22 cellular contexts compared by ENCODE assay signal in the genomic region with DNA sequence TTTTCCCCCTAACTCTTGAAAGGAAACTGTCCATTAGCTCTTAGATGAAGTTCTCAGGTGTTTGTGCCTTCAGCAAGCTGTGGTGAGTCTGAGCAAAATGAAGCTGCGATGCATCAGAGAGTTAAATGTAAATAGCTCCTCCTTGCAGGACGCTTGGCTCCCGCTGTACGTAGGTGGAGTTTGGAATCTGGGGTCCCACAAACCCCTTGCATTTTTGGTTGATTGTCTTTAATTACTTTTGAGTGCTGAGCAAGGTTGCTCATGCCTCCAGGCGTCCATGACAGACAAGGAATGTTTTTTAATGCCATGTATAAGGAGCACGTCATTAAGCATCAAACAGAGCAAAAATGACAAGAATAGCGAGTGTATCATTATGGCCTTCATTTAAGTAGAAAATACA.
"Had no signal": no experiment of that assay in that cellular context is flagged by ENCODE, and none has a peak within 500 bp of the region (broad histone marks: within the 10 kb centered on the region; RNA-seq: fewer than 3 reads in every experiment).

No MANE protein-coding gene starts in this region.

- H3K4me3 ChIP-seq: esophagus squamous epithelium, heart right ventricle, spleen, suprapubic skin, tibial artery had no signal

- H3K27ac ChIP-seq: esophagus squamous epithelium, heart right ventricle, spleen, suprapubic skin, tibial artery, VCaP had no signal

- DNase-seq: activated CD4-positive, alpha-beta memory T cell treated with anti-CD3 and anti-CD28 coated beads, Interleukin-2, amount 10 ng/mL, durations not matched to agents 7 days and 5 days; activated CD4-positive, alpha-beta T cell treated with anti-CD3 and anti-CD28 coated beads, Interleukin-2, amount 10 ng/mL, durations not matched to agents 24 days and 14 days; activated CD4-positive, CD25-positive, alpha-beta regulatory T cell treated with anti-CD3 and anti-CD28 coated beads, Interleukin-2, amount 50 U/mL, for 72 hours; activated CD8-positive, alpha-beta memory T cell treated with anti-CD3 and anti-CD28 coated beads, Interleukin-2, amount 50 U/mL, for 48 hours; activated gamma-delta T cell treated with Interleukin-2 at 50 U/mL for 16 hours; activated T-cell treated with anti-CD3 and anti-CD28 coated beads, Interleukin-2, amount 50 U/mL, for 24 hours; dermis blood vessel endothelial cell; effector CD4-positive, alpha-beta T cell; esophagus squamous epithelium; foreskin melanocyte; heart right ventricle; immature natural killer cell; naive thymus-derived CD8-positive, alpha-beta T cell; occipital lobe; right cardiac atrium; spleen; stimulated activated naive CD4-positive, alpha-beta T cell; T-helper 1 cell; tibial artery had no signal

- H3K9me3 ChIP-seq: esophagus squamous epithelium, heart right ventricle, spleen, suprapubic skin, tibial artery had no signal

- H3K36me3 ChIP-seq: esophagus squamous epithelium, heart right ventricle, spleen, suprapubic skin, tibial artery had no signal

- ATAC-seq: activated T-helper 17 cell treated with anti-CD3 and anti-CD28 coated beads, Interleukin-2, amount 50 U/mL, for 72 hours; heart right ventricle; naive thymus-derived CD8-positive, alpha-beta T cell; right cardiac atrium had no signal
